1 cellular context compared by ENCODE assay signal in the genomic region with DNA sequence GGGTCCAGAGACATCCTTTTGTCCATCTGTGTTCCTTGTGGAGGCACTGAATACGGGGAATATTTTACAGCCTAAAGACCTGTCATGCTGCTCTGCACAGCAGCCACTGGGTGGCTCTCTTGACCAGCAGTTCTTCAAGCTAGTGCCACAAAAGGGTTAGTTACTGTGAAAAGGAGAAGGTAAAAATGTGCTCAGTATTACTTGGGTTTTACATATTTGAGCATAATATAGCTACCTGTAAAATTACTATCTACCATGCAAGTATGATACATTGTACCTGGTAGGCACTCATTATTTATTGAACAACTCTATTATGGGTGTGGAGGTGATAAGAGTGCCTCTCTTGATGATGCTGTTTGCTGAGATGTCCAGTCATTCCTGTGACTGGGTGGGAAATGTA.
TF ChIP-seq lines count a peak whose summit lies in the region.

No MANE protein-coding gene starts in this region.

TF ChIP-seq in HepG2, 621 proteins besides CTCF, POLR2A, EP300 and RAD21 (continued from another document and continues in another):
- TF ChIP-seq, protein P1, sequence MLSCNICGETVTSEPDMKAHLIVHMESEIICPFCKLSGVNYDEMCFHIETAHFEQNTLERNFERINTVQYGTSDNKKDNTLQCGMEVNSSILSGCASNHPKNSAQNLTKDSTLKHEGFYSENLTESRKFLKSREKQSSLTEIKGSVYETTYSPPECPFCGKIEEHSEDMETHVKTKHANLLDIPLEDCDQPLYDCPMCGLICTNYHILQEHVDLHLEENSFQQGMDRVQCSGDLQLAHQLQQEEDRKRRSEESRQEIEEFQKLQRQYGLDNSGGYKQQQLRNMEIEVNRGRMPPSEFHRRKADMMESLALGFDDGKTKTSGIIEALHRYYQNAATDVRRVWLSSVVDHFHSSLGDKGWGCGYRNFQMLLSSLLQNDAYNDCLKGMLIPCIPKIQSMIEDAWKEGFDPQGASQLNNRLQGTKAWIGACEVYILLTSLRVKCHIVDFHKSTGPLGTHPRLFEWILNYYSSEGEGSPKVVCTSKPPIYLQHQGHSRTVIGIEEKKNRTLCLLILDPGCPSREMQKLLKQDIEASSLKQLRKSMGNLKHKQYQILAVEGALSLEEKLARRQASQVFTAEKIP (CRISPR knock-in tag; IDR thresholded peaks at IDR 0.05; ENCODE audit: borderline replicate concordance) = no peak
- no peak for TF ChIP-seq ZKSCAN5 (CRISPR knock-in tag; IDR thresholded peaks at IDR 0.05)
- TF ChIP-seq ZNF484 (CRISPR knock-in tag; IDR thresholded peaks at IDR 0.05; ENCODE audit: borderline replicate concordance, low read depth) = no peak
- peak; percentile 50; the same call in 1 of the 2 replicates for TF ChIP-seq ZNF780A (CRISPR knock-in tag; IDR thresholded peaks at IDR 0.05)
- no peak for TF ChIP-seq MAF1 (CRISPR knock-in tag; IDR thresholded peaks at IDR 0.05; ENCODE audit: borderline replicate concordance)
- TF ChIP-seq ZNF264 (CRISPR knock-in tag; IDR thresholded peaks at IDR 0.05) = no peak
- TF ChIP-seq ZBTB3 (CRISPR knock-in tag; IDR thresholded peaks at IDR 0.05; ENCODE audit: borderline replicate concordance, low read depth) = no peak
- TF ChIP-seq KMT2A (CRISPR knock-in tag; IDR thresholded peaks at IDR 0.05) = peak; percentile 70; the same call in 1 of the 2 replicates
- TF ChIP-seq MBD4 (IDR thresholded peaks at IDR 0.05; ENCODE audit: borderline replicate concordance, low read length) = no peak
- no peak for TF ChIP-seq MED13 (CRISPR knock-in tag; IDR thresholded peaks at IDR 0.05)
- TF ChIP-seq CHCHD3 (CRISPR knock-in tag; IDR thresholded peaks at IDR 0.05) = no peak
- no peak for TF ChIP-seq ZMAT3 (CRISPR knock-in tag; conservative IDR thresholded peaks at IDR 0.05)
- no peak for TF ChIP-seq ZNF644 (CRISPR knock-in tag; IDR thresholded peaks at IDR 0.05; ENCODE audit: low read depth)
- peak in 1 of 2 experiments; percentile 69; a peak in 1 of 4 replicates for TF ChIP-seq KLF16 (CRISPR knock-in tag; IDR thresholded peaks at IDR 0.05)
- no peak for TF ChIP-seq ZNF746 (CRISPR knock-in tag; IDR thresholded peaks at IDR 0.05)
- TF ChIP-seq, protein P2, sequence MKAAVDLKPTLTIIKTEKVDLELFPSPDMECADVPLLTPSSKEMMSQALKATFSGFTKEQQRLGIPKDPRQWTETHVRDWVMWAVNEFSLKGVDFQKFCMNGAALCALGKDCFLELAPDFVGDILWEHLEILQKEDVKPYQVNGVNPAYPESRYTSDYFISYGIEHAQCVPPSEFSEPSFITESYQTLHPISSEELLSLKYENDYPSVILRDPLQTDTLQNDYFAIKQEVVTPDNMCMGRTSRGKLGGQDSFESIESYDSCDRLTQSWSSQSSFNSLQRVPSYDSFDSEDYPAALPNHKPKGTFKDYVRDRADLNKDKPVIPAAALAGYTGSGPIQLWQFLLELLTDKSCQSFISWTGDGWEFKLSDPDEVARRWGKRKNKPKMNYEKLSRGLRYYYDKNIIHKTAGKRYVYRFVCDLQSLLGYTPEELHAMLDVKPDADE (CRISPR knock-in tag; IDR thresholded peaks at IDR 0.05) = no peak
- TF ChIP-seq, protein P3, sequence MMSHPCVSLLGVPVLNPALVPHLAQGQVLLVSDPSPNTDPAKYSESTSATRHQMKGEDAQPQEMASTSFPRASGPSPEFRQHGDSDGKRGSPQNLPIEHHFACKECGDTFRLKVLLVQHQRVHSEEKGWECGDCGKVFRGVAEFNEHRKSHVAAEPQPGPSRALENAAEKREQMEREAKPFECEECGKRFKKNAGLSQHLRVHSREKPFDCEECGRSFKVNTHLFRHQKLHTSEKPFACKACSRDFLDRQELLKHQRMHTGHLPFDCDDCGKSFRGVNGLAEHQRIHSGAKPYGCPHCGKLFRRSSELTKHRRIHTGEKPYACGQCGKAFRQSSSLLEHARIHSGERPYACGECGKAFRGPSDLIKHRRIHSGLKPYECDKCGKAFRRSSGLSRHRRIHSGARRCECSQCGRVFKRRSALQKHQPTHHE (CRISPR knock-in tag; IDR thresholded peaks at IDR 0.05; ENCODE audit: borderline replicate concordance) = no peak
- no peak for TF ChIP-seq ZFP36 (IDR thresholded peaks at IDR 0.05; ENCODE audit: borderline replicate concordance, low read depth, low read length, partially characterized antibody)
- no peak for TF ChIP-seq ZFP36L2 (CRISPR knock-in tag; IDR thresholded peaks at IDR 0.05)
- TF ChIP-seq FOXK2 (IDR thresholded peaks at IDR 0.05) = no peak
- no peak for TF ChIP-seq ZFP62 (CRISPR knock-in tag; IDR thresholded peaks at IDR 0.05)
- TF ChIP-seq REXO4 (CRISPR knock-in tag; IDR thresholded peaks at IDR 0.05; ENCODE audit: borderline replicate concordance) = no peak
- peak; percentile 23; the same call in 1 of the 2 replicates for TF ChIP-seq RFXAP (CRISPR knock-in tag; IDR thresholded peaks at IDR 0.05; ENCODE audit: borderline replicate concordance)
- TF ChIP-seq ZNF773 (CRISPR knock-in tag; IDR thresholded peaks at IDR 0.05; ENCODE audit: borderline replicate concordance) = no peak
- TF ChIP-seq TCF7 (IDR thresholded peaks at IDR 0.05; ENCODE audit: low read depth) = no peak
- TF ChIP-seq BHLHE40 (IDR thresholded peaks at IDR 0.05; ENCODE audit: low read length) = 0 out of 2 replicates have a peak, but pooled peaks have one; percentile 14
- peak; percentile 64 for TF ChIP-seq ZMYM4 (CRISPR knock-in tag; IDR thresholded peaks at IDR 0.05)
- peak; percentile 61; the same call in 1 of the 2 replicates for TF ChIP-seq SOX5 (CRISPR knock-in tag; IDR thresholded peaks at IDR 0.05; ENCODE audit: borderline replicate concordance)
- TF ChIP-seq CREM (IDR thresholded peaks at IDR 0.05) = no peak
- no peak for TF ChIP-seq CREM (CRISPR knock-in tag; IDR thresholded peaks at IDR 0.05)
- TF ChIP-seq SAP130 (CRISPR knock-in tag; IDR thresholded peaks at IDR 0.05; ENCODE audit: low read depth) = peak; percentile 40
- no peak for TF ChIP-seq ZNF552 (CRISPR knock-in tag; IDR thresholded peaks at IDR 0.05; ENCODE audit: borderline replicate concordance)
- TF ChIP-seq, protein P4, sequence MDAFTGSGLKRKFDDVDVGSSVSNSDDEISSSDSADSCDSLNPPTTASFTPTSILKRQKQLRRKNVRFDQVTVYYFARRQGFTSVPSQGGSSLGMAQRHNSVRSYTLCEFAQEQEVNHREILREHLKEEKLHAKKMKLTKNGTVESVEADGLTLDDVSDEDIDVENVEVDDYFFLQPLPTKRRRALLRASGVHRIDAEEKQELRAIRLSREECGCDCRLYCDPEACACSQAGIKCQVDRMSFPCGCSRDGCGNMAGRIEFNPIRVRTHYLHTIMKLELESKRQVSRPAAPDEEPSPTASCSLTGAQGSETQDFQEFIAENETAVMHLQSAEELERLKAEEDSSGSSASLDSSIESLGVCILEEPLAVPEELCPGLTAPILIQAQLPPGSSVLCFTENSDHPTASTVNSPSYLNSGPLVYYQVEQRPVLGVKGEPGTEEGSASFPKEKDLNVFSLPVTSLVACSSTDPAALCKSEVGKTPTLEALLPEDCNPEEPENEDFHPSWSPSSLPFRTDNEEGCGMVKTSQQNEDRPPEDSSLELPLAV (CRISPR knock-in tag; conservative IDR thresholded peaks at IDR 0.05; ENCODE audit: low read depth) = no peak
- TF ChIP-seq GZF1 (CRISPR knock-in tag; IDR thresholded peaks at IDR 0.05) = no peak
- TF ChIP-seq NR2F1 (CRISPR knock-in tag; IDR thresholded peaks at IDR 0.05) = no peak
- no peak for TF ChIP-seq SKI (IDR thresholded peaks at IDR 0.05; ENCODE audit: partially characterized antibody)
- TF ChIP-seq KDM1A (CRISPR knock-in tag; IDR thresholded peaks at IDR 0.05) = no peak
- TF ChIP-seq, protein P5, sequence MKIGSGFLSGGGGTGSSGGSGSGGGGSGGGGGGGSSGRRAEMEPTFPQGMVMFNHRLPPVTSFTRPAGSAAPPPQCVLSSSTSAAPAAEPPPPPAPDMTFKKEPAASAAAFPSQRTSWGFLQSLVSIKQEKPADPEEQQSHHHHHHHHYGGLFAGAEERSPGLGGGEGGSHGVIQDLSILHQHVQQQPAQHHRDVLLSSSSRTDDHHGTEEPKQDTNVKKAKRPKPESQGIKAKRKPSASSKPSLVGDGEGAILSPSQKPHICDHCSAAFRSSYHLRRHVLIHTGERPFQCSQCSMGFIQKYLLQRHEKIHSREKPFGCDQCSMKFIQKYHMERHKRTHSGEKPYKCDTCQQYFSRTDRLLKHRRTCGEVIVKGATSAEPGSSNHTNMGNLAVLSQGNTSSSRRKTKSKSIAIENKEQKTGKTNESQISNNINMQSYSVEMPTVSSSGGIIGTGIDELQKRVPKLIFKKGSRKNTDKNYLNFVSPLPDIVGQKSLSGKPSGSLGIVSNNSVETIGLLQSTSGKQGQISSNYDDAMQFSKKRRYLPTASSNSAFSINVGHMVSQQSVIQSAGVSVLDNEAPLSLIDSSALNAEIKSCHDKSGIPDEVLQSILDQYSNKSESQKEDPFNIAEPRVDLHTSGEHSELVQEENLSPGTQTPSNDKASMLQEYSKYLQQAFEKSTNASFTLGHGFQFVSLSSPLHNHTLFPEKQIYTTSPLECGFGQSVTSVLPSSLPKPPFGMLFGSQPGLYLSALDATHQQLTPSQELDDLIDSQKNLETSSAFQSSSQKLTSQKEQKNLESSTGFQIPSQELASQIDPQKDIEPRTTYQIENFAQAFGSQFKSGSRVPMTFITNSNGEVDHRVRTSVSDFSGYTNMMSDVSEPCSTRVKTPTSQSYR (CRISPR knock-in tag; IDR thresholded peaks at IDR 0.05; ENCODE audit: borderline replicate concordance) = no peak
- TF ChIP-seq RFX1 (IDR thresholded peaks at IDR 0.05) = no peak
- TF ChIP-seq NPAS2 (CRISPR knock-in tag; IDR thresholded peaks at IDR 0.05; ENCODE audit: borderline replicate concordance) = no peak
- TF ChIP-seq, protein P6, sequence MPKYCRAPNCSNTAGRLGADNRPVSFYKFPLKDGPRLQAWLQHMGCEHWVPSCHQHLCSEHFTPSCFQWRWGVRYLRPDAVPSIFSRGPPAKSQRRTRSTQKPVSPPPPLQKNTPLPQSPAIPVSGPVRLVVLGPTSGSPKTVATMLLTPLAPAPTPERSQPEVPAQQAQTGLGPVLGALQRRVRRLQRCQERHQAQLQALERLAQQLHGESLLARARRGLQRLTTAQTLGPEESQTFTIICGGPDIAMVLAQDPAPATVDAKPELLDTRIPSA (CRISPR knock-in tag; IDR thresholded peaks at IDR 0.05; ENCODE audit: borderline replicate concordance) = no peak
- TF ChIP-seq CREB1 (IDR thresholded peaks at IDR 0.05) = no peak
- TF ChIP-seq CREB1 (CRISPR knock-in tag; IDR thresholded peaks at IDR 0.05) = peak; percentile 49; the same call in 1 of the 2 replicates
- peak; percentile 78 for TF ChIP-seq ZSCAN9 (CRISPR knock-in tag; IDR thresholded peaks at IDR 0.05; ENCODE audit: borderline replicate concordance)
- TF ChIP-seq, protein P7, sequence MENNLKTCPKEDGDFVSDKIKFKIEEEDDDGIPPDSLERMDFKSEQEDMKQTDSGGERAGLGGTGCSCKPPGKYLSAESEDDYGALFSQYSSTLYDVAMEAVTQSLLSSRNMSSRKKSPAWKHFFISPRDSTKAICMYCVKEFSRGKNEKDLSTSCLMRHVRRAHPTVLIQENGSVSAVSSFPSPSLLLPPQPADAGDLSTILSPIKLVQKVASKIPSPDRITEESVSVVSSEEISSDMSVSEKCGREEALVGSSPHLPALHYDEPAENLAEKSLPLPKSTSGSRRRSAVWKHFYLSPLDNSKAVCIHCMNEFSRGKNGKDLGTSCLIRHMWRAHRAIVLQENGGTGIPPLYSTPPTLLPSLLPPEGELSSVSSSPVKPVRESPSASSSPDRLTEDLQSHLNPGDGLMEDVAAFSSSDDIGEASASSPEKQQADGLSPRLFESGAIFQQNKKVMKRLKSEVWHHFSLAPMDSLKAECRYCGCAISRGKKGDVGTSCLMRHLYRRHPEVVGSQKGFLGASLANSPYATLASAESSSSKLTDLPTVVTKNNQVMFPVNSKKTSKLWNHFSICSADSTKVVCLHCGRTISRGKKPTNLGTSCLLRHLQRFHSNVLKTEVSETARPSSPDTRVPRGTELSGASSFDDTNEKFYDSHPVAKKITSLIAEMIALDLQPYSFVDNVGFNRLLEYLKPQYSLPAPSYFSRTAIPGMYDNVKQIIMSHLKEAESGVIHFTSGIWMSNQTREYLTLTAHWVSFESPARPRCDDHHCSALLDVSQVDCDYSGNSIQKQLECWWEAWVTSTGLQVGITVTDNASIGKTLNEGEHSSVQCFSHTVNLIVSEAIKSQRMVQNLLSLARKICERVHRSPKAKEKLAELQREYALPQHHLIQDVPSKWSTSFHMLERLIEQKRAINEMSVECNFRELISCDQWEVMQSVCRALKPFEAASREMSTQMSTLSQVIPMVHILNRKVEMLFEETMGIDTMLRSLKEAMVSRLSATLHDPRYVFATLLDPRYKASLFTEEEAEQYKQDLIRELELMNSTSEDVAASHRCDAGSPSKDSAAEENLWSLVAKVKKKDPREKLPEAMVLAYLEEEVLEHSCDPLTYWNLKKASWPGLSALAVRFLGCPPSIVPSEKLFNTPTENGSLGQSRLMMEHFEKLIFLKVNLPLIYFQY (CRISPR knock-in tag; IDR thresholded peaks at IDR 0.05; ENCODE audit: borderline replicate concordance) = 0 out of 2 replicates have a peak, but pooled peaks have one; percentile 57
- TF ChIP-seq SYNCRIP (IDR thresholded peaks at IDR 0.05; ENCODE audit: insufficient read depth, low read depth, low read length) = no peak
- TF ChIP-seq ZNF614 (CRISPR knock-in tag; IDR thresholded peaks at IDR 0.05; ENCODE audit: borderline replicate concordance) = no peak; the same call in 1 of the 2 replicates
- 0 out of 2 replicates have a peak, but pooled peaks have one; percentile 31 for TF ChIP-seq ZKSCAN1 (IDR thresholded peaks at IDR 0.05; ENCODE audit: low read length)
- no peak for TF ChIP-seq ZNF543 (CRISPR knock-in tag; IDR thresholded peaks at IDR 0.05)
- peak; percentile 59; the same call in 1 of the 2 replicates for TF ChIP-seq SPEN (CRISPR knock-in tag; IDR thresholded peaks at IDR 0.05; ENCODE audit: low read depth)
- TF ChIP-seq NFE2 (CRISPR knock-in tag; IDR thresholded peaks at IDR 0.05) = no peak
- no peak; the same call in 1 of the 2 replicates for TF ChIP-seq ZBTB38 (CRISPR knock-in tag; IDR thresholded peaks at IDR 0.05)
- TF ChIP-seq ZNF761 (CRISPR knock-in tag; conservative IDR thresholded peaks at IDR 0.05) = no peak
- TF ChIP-seq ZNF3 (CRISPR knock-in tag; IDR thresholded peaks at IDR 0.05) = peak; percentile 25; the same call in 1 of the 2 replicates
- TF ChIP-seq, protein P8, sequence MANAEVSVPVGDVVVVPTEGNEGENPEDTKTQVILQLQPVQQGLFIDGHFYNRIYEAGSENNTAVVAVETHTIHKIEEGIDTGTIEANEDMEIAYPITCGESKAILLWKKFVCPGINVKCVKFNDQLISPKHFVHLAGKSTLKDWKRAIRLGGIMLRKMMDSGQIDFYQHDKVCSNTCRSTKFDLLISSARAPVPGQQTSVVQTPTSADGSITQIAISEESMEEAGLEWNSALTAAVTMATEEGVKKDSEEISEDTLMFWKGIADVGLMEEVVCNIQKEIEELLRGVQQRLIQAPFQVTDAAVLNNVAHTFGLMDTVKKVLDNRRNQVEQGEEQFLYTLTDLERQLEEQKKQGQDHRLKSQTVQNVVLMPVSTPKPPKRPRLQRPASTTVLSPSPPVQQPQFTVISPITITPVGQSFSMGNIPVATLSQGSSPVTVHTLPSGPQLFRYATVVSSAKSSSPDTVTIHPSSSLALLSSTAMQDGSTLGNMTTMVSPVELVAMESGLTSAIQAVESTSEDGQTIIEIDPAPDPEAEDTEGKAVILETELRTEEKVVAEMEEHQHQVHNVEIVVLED (CRISPR knock-in tag; IDR thresholded peaks at IDR 0.05; ENCODE audit: borderline replicate concordance) = no peak
- TF ChIP-seq ZNF672 (CRISPR knock-in tag; IDR thresholded peaks at IDR 0.05) = no peak
- TF ChIP-seq SOX6 (IDR thresholded peaks at IDR 0.05) = no peak
- peak; percentile 57; the same call in 1 of the 2 replicates for TF ChIP-seq SOX6 (CRISPR knock-in tag; IDR thresholded peaks at IDR 0.05)
- TF ChIP-seq ZNF629 (CRISPR knock-in tag; conservative IDR thresholded peaks at IDR 0.05) = no peak
- TF ChIP-seq POLR2AphosphoS5 (IDR thresholded peaks at IDR 0.05; ENCODE audit: low read depth, low read length) = no peak
- TF ChIP-seq PHF20 (CRISPR knock-in tag; IDR thresholded peaks at IDR 0.05) = no peak
